ENCODE assay signal across 27 cellular contexts in the genomic region with DNA sequence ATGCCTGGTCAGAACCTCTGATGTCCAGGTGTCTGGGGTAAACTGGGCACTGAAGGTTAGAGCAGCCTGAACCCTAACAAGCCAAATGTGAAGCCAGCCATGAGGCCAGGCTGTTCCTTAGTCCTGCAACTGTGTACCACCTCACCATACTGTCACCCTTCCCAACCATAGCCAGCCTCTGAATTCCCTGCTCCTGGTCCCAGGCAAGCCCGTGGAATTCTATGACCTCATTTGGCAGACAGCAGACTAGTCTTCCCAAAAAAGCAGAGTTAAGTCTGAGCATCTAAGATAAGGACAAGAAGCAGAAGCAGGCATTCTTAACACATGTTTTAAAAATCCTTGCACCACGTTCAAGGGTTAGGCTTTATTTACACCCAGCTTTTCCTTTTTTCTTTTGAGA.
DNase-seq lines count a peak whose midpoint lies in the region; ATAC-seq, FAIRE-seq and TF ChIP-seq lines count a peak whose summit lies in the region.
"Had no signal": no experiment of that assay in that cellular context is flagged by ENCODE, and none has a peak within 500 bp of the region (broad histone marks: within the 10 kb centered on the region; RNA-seq: fewer than 3 reads in every experiment).

No MANE protein-coding gene starts in this region.

- H3K27ac ChIP-seq in left ventricle myocardium inferior (replicated peaks) = no peak overlapping the region
- H3K27ac ChIP-seq: 22Rv1, KMS-11 had no signal

- ATAC-seq in Right ventricle myocardium inferior (peak; percentile 41), left lobe of liver (peak; percentile 13), HG02870 (IDR thresholded peaks at IDR 0.05; ENCODE audit: unreplicated experiment) (no peak)
- ATAC-seq: CD8-positive, alpha-beta T cell; GM23338 had no signal

- DNase-seq in Right ventricle myocardium inferior (ENCODE audit: missing footprints) (no peak), left ventricle myocardium inferior (no peak), HTR-8/SVneo (ENCODE audit: insufficient read length, low spot score) (peak; percentile 19), left lobe of liver (ENCODE audit: low spot score) (no peak), progenitor cell of endocrine pancreas (ENCODE audit: low spot score, unreplicated experiment) (no peak), activated gamma-delta T cell (lab: John Stamatoyannopoulos, UW) (no peak), COR-L47 (lab: John Stamatoyannopoulos, UW) (no peak)
- DNase-seq: ACHN; AML-193; C1 segment of cervical spinal cord; Calu3; CD8-positive, alpha-beta T cell; DMS153; GDM1; IMR-90; NCI-H1105; NCI-H146; NCI-H2029; NCI-H2171; NCI-H524 treated with DMSO at 0.1 percent for 48 hours; SIG-M5 had no signal

- no peak for TF ChIP-seq CTCF in left ventricle myocardium inferior (IDR thresholded peaks at IDR 0.05; ENCODE audit: borderline replicate concordance)
- no peak for TF ChIP-seq CTCF in progenitor cell of endocrine pancreas (IDR thresholded peaks at IDR 0.05; ENCODE audit: unreplicated experiment)

- peaks cover 50% of the 10 kb centered on the region for H3K4me1 ChIP-seq in left ventricle myocardium inferior
- H3K4me1 ChIP-seq: HAP-1 had no signal

- no peaks in the 10 kb centered on the region for H3K9me3 Mint-ChIP-seq in progenitor cell of endocrine pancreas (ENCODE audit: low read depth)
- H3K9me3 Mint-ChIP-seq: CD8-positive, alpha-beta T cell; GM23338 had no signal

- H3K36me3 ChIP-seq in left ventricle myocardium inferior = peaks cover 7% of the 10 kb centered on the region
- H3K36me3 ChIP-seq: HAP-1 had no signal

- H3K4me3 ChIP-seq in left ventricle myocardium inferior = no peak overlapping the region
- H3K4me3 ChIP-seq: GM23338, HAP-1 had no signal

- peaks cover 27% of the 10 kb centered on the region for H3K4me1 Mint-ChIP-seq in progenitor cell of endocrine pancreas (ENCODE audit: low read depth)

- intact Hi-C loops in Right ventricle myocardium inferior (cut with DNase I) = no loop called here
- intact Hi-C loops in left ventricle myocardium inferior (cut with micrococcal nuclease) = no loop called here

- no peak overlapping the region for H3K4me3 Mint-ChIP-seq in progenitor cell of endocrine pancreas (ENCODE audit: low read depth)
- H3K4me3 Mint-ChIP-seq: CD8-positive, alpha-beta T cell; GM23338 had no signal

- H3K36me3 Mint-ChIP-seq in progenitor cell of endocrine pancreas (ENCODE audit: insufficient read depth) = peaks cover 6% of the 10 kb centered on the region
- H3K36me3 Mint-ChIP-seq: CD8-positive, alpha-beta T cell had no signal

- H3K27me3 Mint-ChIP-seq in progenitor cell of endocrine pancreas = no peaks in the 10 kb centered on the region

- no peaks in the 10 kb centered on the region for H3K27me3 ChIP-seq in left ventricle myocardium inferior (ENCODE audit: low read depth)

- H3K9me3 ChIP-seq in left ventricle myocardium inferior (replicated peaks) = no peaks in the 10 kb centered on the region
- H3K9me3 ChIP-seq: HAP-1 had no signal

- no peak for FAIRE-seq in HTR-8/SVneo (lab: Jason Lieb, UNC)
- FAIRE-seq: GM18507 had no signal

- peak overlapping the region; percentile 73 for H3K27ac Mint-ChIP-seq in progenitor cell of endocrine pancreas
- H3K27ac Mint-ChIP-seq: CD8-positive, alpha-beta T cell; GM23338 had no signal
